Comparison of ENCODE assay signal across 22 cellular contexts in genomic region chr1:55466921-55467320, GRCh38.
DNase-seq lines count a peak whose midpoint lies in the region; ATAC-seq and TF ChIP-seq lines count a peak whose summit lies in the region.
"Had no signal": no experiment of that assay in that cellular context is flagged by ENCODE, and none has a peak within 500 bp of the region (broad histone marks: within the 10 kb centered on the region; RNA-seq: fewer than 3 reads in every experiment).

No MANE protein-coding gene starts in this region.

- H3K4me2 ChIP-seq in PC-3 (ENCODE audit: low read length): peak overlapping the region; percentile 40
- H3K4me2 ChIP-seq: A549 had no signal

- H3K9me3 ChIP-seq in PC-3 (ENCODE audit: low read length): no peaks in the 10 kb centered on the region
- no peaks in the 10 kb centered on the region for H3K9me3 ChIP-seq in left ventricle myocardium inferior (replicated peaks)
- H3K9me3 ChIP-seq: A549, Peyer's patch, SJCRH30 had no signal

- intact Hi-C loops in PC-3 (cut with micrococcal nuclease) (no loop called here), left ventricle myocardium inferior (cut with micrococcal nuclease) (no loop called here)

- POLR2A ChIA-PET in PC-3 (lab: Charles Lee; ENCODE audit: unreplicated experiment): interaction anchor here (0.6 kb wide), 1 partner anchor 403 kb away, joined by 3 read pairs; no protein-coding TSS in a partner anchor

- CTCF ChIA-PET in PC-3 (lab: Charles Lee): no interaction called here

- 0 out of 2 replicates have a peak, but pooled peaks have one; percentile 11 for ATAC-seq in PC-3
- ATAC-seq: A549; CD8-positive, alpha-beta T cell; HepG2 had no signal

- H3K4me3 Mint-ChIP-seq in chondrocyte (ENCODE audit: unreplicated experiment): no peak overlapping the region
- H3K4me3 Mint-ChIP-seq: CD8-positive, alpha-beta T cell had no signal

- H3K9me2 ChIP-seq in PC-3 (replicated peaks; ENCODE audit: low read length): no peaks in the 10 kb centered on the region

- H3K27me3 Mint-ChIP-seq in chondrocyte (ENCODE audit: low read depth): peaks cover 2% of the 10 kb centered on the region

- TF ChIP-seq CTCF in PC-3 (conservative IDR thresholded peaks at IDR 0.05; ENCODE audit: low read depth, low read length) (no peak), fibroblast of mammary gland (conservative IDR thresholded peaks at IDR 0.05; ENCODE audit: control insufficient read depth, insufficient read depth, low read depth, low read length) (no peak), left ventricle myocardium inferior (IDR thresholded peaks at IDR 0.05; ENCODE audit: borderline replicate concordance) (no peak), chondrocyte (IDR thresholded peaks at IDR 0.05) (no peak)

- no TSS peak for BruUV-seq in PC-3 (replicated peaks; lab: Mats Ljungman, UMichigan)

- no peaks in the 10 kb centered on the region for H3K79me2 ChIP-seq in PC-3 (ENCODE audit: low read length)

- no peak overlapping the region for H2AFZ ChIP-seq in PC-3 (ENCODE audit: low read length)

- DNase-seq in AG20443 (ENCODE audit: low spot score): peak; percentile 24
- no peak for DNase-seq in PC-3
- peak; percentile 52 for DNase-seq in fibroblast of mammary gland (ENCODE audit: low read depth)
- no peak for DNase-seq in activated CD8-positive, alpha-beta memory T cell treated with anti-CD3 and anti-CD28 coated beads for 24 hours
- no peak for DNase-seq in EL
- DNase-seq in left ventricle myocardium inferior: no peak
- no peak for DNase-seq in chondrocyte (ENCODE audit: low spot score)
- DNase-seq: AML-193; C1 segment of cervical spinal cord; CD8-positive, alpha-beta T cell; GDM1; KBM-7; NCI-H1092 treated with DMSO at 0.1 percent for 48 hours; NCI-H1436 treated with DMSO at 0.1 percent for 48 hours; NCI-H2029; NCI-H2227 treated with DMSO at 0.1 percent for 48 hours; NCI-H510A; Peyer's patch; SJCRH30 had no signal

- no peaks in the 10 kb centered on the region for H3F3A ChIP-seq in PC-3 (ENCODE audit: low read length, unreplicated experiment)

- H3K4me1 Mint-ChIP-seq in chondrocyte (ENCODE audit: low read depth): no peaks in the 10 kb centered on the region

- H3K36me3 ChIP-seq in PC-3 (ENCODE audit: low read depth, low read length) (no peaks in the 10 kb centered on the region), left ventricle myocardium inferior (no peaks in the 10 kb centered on the region)
- H3K36me3 ChIP-seq: Peyer's patch, SJCRH30 had no signal

- H3K27me3 ChIP-seq in PC-3 (ENCODE audit: low read length) (no peaks in the 10 kb centered on the region), left ventricle myocardium inferior (ENCODE audit: low read depth) (no peaks in the 10 kb centered on the region)
- H3K27me3 ChIP-seq: Peyer's patch had no signal

- H3K4me1 ChIP-seq in PC-3 (ENCODE audit: insufficient read depth, low read length) (peaks cover 17% of the 10 kb centered on the region), left ventricle myocardium inferior (no peaks in the 10 kb centered on the region)
- H3K4me1 ChIP-seq: A549, Peyer's patch, SJCRH30 had no signal

- no peaks in the 10 kb centered on the region for H4K20me1 ChIP-seq in PC-3 (ENCODE audit: low read length)

- H3K4me3 ChIP-seq in PC-3 (ENCODE audit: low read length) (no peak overlapping the region), fibroblast of mammary gland (ENCODE audit: control insufficient read depth, low read depth, low read length) (no peak overlapping the region), skin epidermis (no peak overlapping the region), left ventricle myocardium inferior (no peak overlapping the region)
- H3K4me3 ChIP-seq: A549, Peyer's patch, SJCRH30 had no signal

- no peaks in the 10 kb centered on the region for H3K9me3 Mint-ChIP-seq in chondrocyte (ENCODE audit: low read depth)
- H3K9me3 Mint-ChIP-seq: CD8-positive, alpha-beta T cell had no signal

- H3K9ac ChIP-seq in PC-3 (ENCODE audit: low read length): no peak overlapping the region

- H3K36me3 Mint-ChIP-seq in chondrocyte (ENCODE audit: low read depth): no peaks in the 10 kb centered on the region
- H3K36me3 Mint-ChIP-seq: CD8-positive, alpha-beta T cell had no signal

- H3K27ac ChIP-seq in PC-3 (ENCODE audit: low read length) (peak overlapping the region; percentile 17), skin epidermis (peak overlapping the region in 11 of 21 experiments; percentile 3 to 82 (median 44)), left ventricle myocardium inferior (replicated peaks) (no peak overlapping the region)
- H3K27ac ChIP-seq: Peyer's patch, SJCRH30 had no signal

- no peak overlapping the region for H3K27ac Mint-ChIP-seq in chondrocyte (ENCODE audit: unreplicated experiment)
- H3K27ac Mint-ChIP-seq: CD8-positive, alpha-beta T cell had no signal

Comparison
In these comparisons a context has a peak if more than half of its experiments do, and no peak if none do; other contexts are left out.
1. DNase-seq: peak in AG20443 (single experiment) and fibroblast of mammary gland (single experiment); none in PC-3 (single experiment), activated CD8-positive, alpha-beta memory T cell treated with anti-CD3 and anti-CD28 coated beads for 24 hours (single experiment), EL (single experiment), left ventricle myocardium inferior (single experiment) and chondrocyte (single experiment).